ENCODE assay signal across 8 cellular contexts in the genomic region with DNA sequence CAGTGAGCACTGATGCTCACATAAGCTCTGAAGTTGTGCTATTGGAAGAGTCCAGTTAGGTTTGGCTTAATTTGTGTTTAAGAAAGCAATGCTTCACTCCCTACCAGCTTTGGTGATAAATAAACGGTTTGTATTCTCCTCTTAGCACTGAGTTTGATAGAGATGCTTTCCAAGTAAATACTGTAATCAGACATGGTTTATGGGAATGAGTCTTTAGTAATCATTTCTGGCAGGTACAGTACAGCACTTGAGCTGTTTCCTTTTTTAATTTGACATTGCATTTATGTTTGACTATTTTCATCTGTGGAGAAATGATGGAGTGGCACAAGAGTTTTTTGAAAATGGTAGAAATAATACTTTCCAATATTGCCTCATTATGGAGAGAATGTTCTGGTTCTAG.
"Had no signal": no experiment of that assay in that cellular context is flagged by ENCODE, and none has a peak within 500 bp of the region (broad histone marks: within the 10 kb centered on the region; RNA-seq: fewer than 3 reads in every experiment).

No MANE protein-coding gene starts in this region.

- H3K27ac Mint-ChIP-seq: IgD-negative memory B cell had no signal

- H3K4me1 Mint-ChIP-seq: IgD-negative memory B cell had no signal

- H3K4me3 ChIP-seq: K562 had no signal

- H3K36me3 Mint-ChIP-seq: IgD-negative memory B cell had no signal

- DNase-seq: IMR-90, KBM-7, KG1 had no signal

- H3K4me3 Mint-ChIP-seq: IgD-negative memory B cell had no signal

- H3K27me3 Mint-ChIP-seq: IgD-negative memory B cell had no signal

- FAIRE-seq: HepG2, HTR-8/SVneo, K562 had no signal

- H3K27ac ChIP-seq: HL-60 had no signal
